Comparison of ENCODE assay signal across 13 cellular contexts in genomic region chrX:38985945-38986344, GRCh38.
A peak's percentile ranks its signal among the peaks of the same experiment; 100 is the strongest.
DNase-seq lines count a peak whose midpoint lies in the region; ATAC-seq, FAIRE-seq and TF ChIP-seq lines count a peak whose summit lies in the region.
"Had no signal": no experiment of that assay in that cellular context is flagged by ENCODE, and none has a peak within 500 bp of the region (broad histone marks: within the 10 kb centered on the region; RNA-seq: fewer than 3 reads in every experiment).

No MANE protein-coding gene starts in this region.

- H3K14ac ChIP-seq in IMR-90 (replicated peaks; ENCODE audit: low read depth, low read length): no peak overlapping the region

- H3K9me3 Mint-ChIP-seq in stimulated activated naive B cell treated with anti-CD40 and anti-IgM and Interleukin-4, amounts not matched to agents 10 μg/mL and 1 μg/mL and 100 μg/mL, for 72 hours: no peaks in the 10 kb centered on the region
- H3K9me3 Mint-ChIP-seq: CD4-positive, alpha-beta memory T cell; GM23338 had no signal

- no peaks in the 10 kb centered on the region for H3K36me3 Mint-ChIP-seq in stimulated activated naive B cell treated with anti-CD40 and anti-IgM and Interleukin-4, amounts not matched to agents 10 μg/mL and 1 μg/mL and 100 μg/mL, for 72 hours
- H3K36me3 Mint-ChIP-seq: CD4-positive, alpha-beta memory T cell had no signal

- H3K4me3 ChIP-seq in A549 (no peak overlapping the region), IMR-90 (ENCODE audit: insufficient read depth, low read depth, low read length) (no peak overlapping the region), K562 (no peak overlapping the region), Karpas-422 (ENCODE audit: low read length) (no peak overlapping the region)
- H3K4me3 ChIP-seq: GM23338 had no signal

- no peak overlapping the region for H4K5ac ChIP-seq in IMR-90 (ENCODE audit: low read depth, low read length)

- CTCF ChIA-PET in A549 (lab: Yijun Ruan, JAX) (no interaction called here), IMR-90 (lab: Yijun Ruan, JAX) (interaction anchor here (1.0 kb wide), 1 partner anchor 179 kb away, joined by 3 read pairs; no protein-coding TSS in a partner anchor), K562 (lab: Yijun Ruan, JAX; ENCODE audit: low intra/inter-chr PET ratio) (no interaction called here)

- intact Hi-C loops in IMR-90 (cut with micrococcal nuclease): loop anchor here (1.0 to 2.0 kb wide), 3 partner anchors 181 to 232 kb away; no protein-coding TSS in a partner anchor
- intact Hi-C loops in K562 (cut with micrococcal nuclease): loop anchor here (2.0 kb wide), 3 partner anchors 181 to 231 kb away; no protein-coding TSS in a partner anchor
- intact Hi-C loops in left colon (cut with DNase I, micrococcal nuclease): no loop called here

- H3K23ac ChIP-seq in IMR-90 (ENCODE audit: low read depth, low read length): no peak overlapping the region

- DNase-seq in A549 (ENCODE audit: low read depth in 1 of 2, low spot score in 1 of 2) (no peak), IMR-90 (no peak), K562 (ENCODE audit: extremely low read depth in 1 of 4, low spot score in 3 of 4) (no peak), left colon (no peak), ureter (ENCODE audit: low spot score) (no peak), Karpas-422 (no peak)
- DNase-seq in stimulated activated naive B cell treated with anti-CD40 and anti-IgM and Interleukin-4, amounts not matched to agents 10 μg/mL and 1 μg/mL and 100 μg/mL, for 72 hours: no peak
- DNase-seq: Calu3, DMS79 treated with DMSO at 0.1 percent for 48 hours had no signal

- no peak overlapping the region for H3K4me2 ChIP-seq in A549
- no peak overlapping the region for H3K4me2 ChIP-seq in IMR-90 (ENCODE audit: low read depth, low read length)
- H3K4me2 ChIP-seq in K562 (ENCODE audit: insufficient read depth, low read length): no peak overlapping the region
- H3K4me2 ChIP-seq in Karpas-422 (ENCODE audit: low read depth, low read length, poor library complexity, severe bottlenecking): no peak overlapping the region
- H3K4me2 ChIP-seq: GM23338 had no signal

- H3K4ac ChIP-seq in IMR-90 (ENCODE audit: low read depth, low read length): no peak overlapping the region

- H3K9me2 ChIP-seq in Karpas-422 (replicated peaks; ENCODE audit: insufficient read depth, low read length): no peaks in the 10 kb centered on the region

- peaks cover 0 to 4% of the 10 kb centered on the region in 2 donors for H3K4me1 Mint-ChIP-seq in stimulated activated naive B cell treated with anti-CD40 and anti-IgM and Interleukin-4, amounts not matched to agents 10 μg/mL and 1 μg/mL and 100 μg/mL, for 72 hours

- no peak overlapping the region for H2AK9ac ChIP-seq in IMR-90 (replicated peaks; ENCODE audit: low read depth, low read length, poor library complexity)

- H2BK20ac ChIP-seq in IMR-90 (ENCODE audit: low read depth, low read length): no peak overlapping the region

- no peak overlapping the region for H3K56ac ChIP-seq in IMR-90 (ENCODE audit: extremely low read depth, insufficient read depth, low read length)

- H3K9me1 ChIP-seq in IMR-90 (ENCODE audit: insufficient read depth, low read length) (no peaks in the 10 kb centered on the region), K562 (ENCODE audit: control insufficient read depth, insufficient read depth, low read length) (no peaks in the 10 kb centered on the region)

- H3K4me1 ChIP-seq in A549 (no peaks in the 10 kb centered on the region), IMR-90 (ENCODE audit: control insufficient read depth, insufficient read depth, low read length) (no peaks in the 10 kb centered on the region), K562 (replicated peaks in 1 of 2; ENCODE audit: control insufficient read depth in 2 of 2, insufficient read depth in 2 of 2, low read length in 2 of 2) (peaks cover 0 to 7% of the 10 kb centered on the region in 2 experiments; a peak in 3 of 5 replicates), Karpas-422 (ENCODE audit: low read length) (no peaks in the 10 kb centered on the region)

- H3K18ac ChIP-seq in IMR-90 (ENCODE audit: low read depth, low read length): no peak overlapping the region

- 23% methylated on average over 2 of the region's 2 CpGs for WGBS in A549 (ENCODE audit: missing lambda C conversion rate)
- no CpG with 5 or more reads among the region's 2 CpGs for WGBS in IMR-90 (ENCODE audit: extremely low coverage in 2 of 2, insufficient read length in 1 of 2), 2 experiments
- 0% methylated on average over 2 of the region's 2 CpGs for WGBS in K562 (ENCODE audit: insufficient coverage, low coverage, missing lambda C conversion rate)

- TF ChIP-seq EP300 in A549 (IDR thresholded peaks at IDR 0.05) (no peak), K562 (IDR thresholded peaks at IDR 0.05; ENCODE audit: low read length) (no peak)

- TF ChIP-seq POLR2A in A549 (IDR thresholded peaks at IDR 0.05; ENCODE audit: low read length) (no peak), IMR-90 (IDR thresholded peaks at IDR 0.05; ENCODE audit: low read depth, low read length) (no peak), K562 (conservative IDR thresholded peaks at IDR 0.05) (no peak)

- no peaks in the 10 kb centered on the region for H3K79me1 ChIP-seq in IMR-90 (ENCODE audit: low read depth in 1 of 2, low read length in 2 of 2)

- H3K9me3 ChIP-seq in A549 (no peaks in the 10 kb centered on the region), IMR-90 (ENCODE audit: control insufficient read depth, insufficient read depth, low read length) (no peaks in the 10 kb centered on the region), K562 (replicated peaks; ENCODE audit: control insufficient read depth, insufficient read depth, low read depth, low read length) (no peaks in the 10 kb centered on the region), Karpas-422 (ENCODE audit: low read length) (no peaks in the 10 kb centered on the region)

- H3K79me2 ChIP-seq in K562 (ENCODE audit: control insufficient read depth, insufficient read depth, low read length): no peaks in the 10 kb centered on the region
- H3K79me2 ChIP-seq in Karpas-422 (ENCODE audit: low read length): no peaks in the 10 kb centered on the region

- TF ChIP-seq CTCF in A549 (IDR thresholded peaks at IDR 0.05) (no peak), IMR-90 (conservative IDR thresholded peaks at IDR 0.05; ENCODE audit: low read depth, low read length) (no peak), K562 (IDR thresholded peaks at IDR 0.05 in 2 of 3, conservative IDR thresholded peaks at IDR 0.05 in 1 of 3; ENCODE audit: insufficient read depth in 2 of 3, low read depth in 1 of 3, low read length in 3 of 3) (no peak)

- BruUV-seq in IMR-90 (replicated peaks; lab: Mats Ljungman, UMichigan) (no TSS peak), K562 (replicated peaks; lab: Mats Ljungman, UMichigan) (no TSS peak)

- H3K36me3 ChIP-seq in IMR-90 (ENCODE audit: control insufficient read depth, insufficient read depth, low read length): no peaks in the 10 kb centered on the region
- H3K36me3 ChIP-seq in K562 (ENCODE audit: control insufficient read depth, insufficient read depth, low read length): no peaks in the 10 kb centered on the region
- H3K36me3 ChIP-seq in Karpas-422 (ENCODE audit: insufficient read depth, low read length): no peaks in the 10 kb centered on the region

- no peak overlapping the region for H4K8ac ChIP-seq in IMR-90 (ENCODE audit: low read depth in 2 of 2, low read length in 2 of 2)

- peaks cover 0 to 14% of the 10 kb centered on the region in 2 donors for H3K27me3 Mint-ChIP-seq in stimulated activated naive B cell treated with anti-CD40 and anti-IgM and Interleukin-4, amounts not matched to agents 10 μg/mL and 1 μg/mL and 100 μg/mL, for 72 hours
- H3K27me3 Mint-ChIP-seq: CD4-positive, alpha-beta memory T cell had no signal

- H3K27ac ChIP-seq in A549 (no peak overlapping the region), IMR-90 (ENCODE audit: insufficient read depth, low read length) (no peak overlapping the region), K562 (ENCODE audit: extremely low read depth, low read depth, low read length) (no peak overlapping the region), Karpas-422 (ENCODE audit: low read length) (no peak overlapping the region)

- H2AFZ ChIP-seq in IMR-90 (replicated peaks; ENCODE audit: low read length, poor library complexity) (no peak overlapping the region), K562 (ENCODE audit: low read depth, low read length) (no peak overlapping the region), Karpas-422 (ENCODE audit: low read length) (no peak overlapping the region)
- H2AFZ ChIP-seq: GM23338 had no signal

- no peaks in the 10 kb centered on the region for H4K20me1 ChIP-seq in IMR-90 (ENCODE audit: insufficient read depth, low read length)
- no peaks in the 10 kb centered on the region for H4K20me1 ChIP-seq in K562 (replicated peaks; ENCODE audit: control insufficient read depth, insufficient read depth, low read length)
- H4K20me1 ChIP-seq in Karpas-422 (ENCODE audit: insufficient read depth, low read depth, low read length): no peaks in the 10 kb centered on the region

- H3K9ac ChIP-seq in IMR-90 (ENCODE audit: low read depth, low read length) (no peak overlapping the region), K562 (ENCODE audit: insufficient read depth in 1 of 2, low read depth in 2 of 2, low read length in 2 of 2) (no peak overlapping the region), Karpas-422 (ENCODE audit: low read length) (no peak overlapping the region)

- no peak overlapping the region for H2AK5ac ChIP-seq in IMR-90 (ENCODE audit: low read depth, low read length)

- ATAC-seq in A549 (no peak), IMR-90 (ENCODE audit: low read depth) (no peak), K562 (no peak), left colon (peak; percentile 22), GM21737 (IDR thresholded peaks at IDR 0.05; ENCODE audit: unreplicated experiment) (no peak)
- no peak for ATAC-seq in stimulated activated naive B cell treated with anti-CD40 and anti-IgM and Interleukin-4, amounts not matched to agents 10 μg/mL and 1 μg/mL and 100 μg/mL, for 72 hours (replicated peaks)

- no peak overlapping the region for H2BK15ac ChIP-seq in IMR-90 (ENCODE audit: low read depth, low read length)

- no peak overlapping the region for H2BK120ac ChIP-seq in IMR-90 (ENCODE audit: low read depth, low read length)

- dilution Hi-C loops in IMR-90 (cut with HindIII; ENCODE audit: low sequenced_read_pairs, unreplicated experiment): no loop called here

- peaks cover 4% of the 10 kb centered on the region for H3K27me3 ChIP-seq in IMR-90 (ENCODE audit: control insufficient read depth, insufficient read depth, low read length)
- no peaks in the 10 kb centered on the region for H3K27me3 ChIP-seq in K562 (ENCODE audit: control insufficient read depth in 2 of 2, insufficient read depth in 2 of 2, low read length in 2 of 2)
- H3K27me3 ChIP-seq in Karpas-422 (ENCODE audit: low read length): no peaks in the 10 kb centered on the region

- H3K27ac Mint-ChIP-seq in stimulated activated naive B cell treated with anti-CD40 and anti-IgM and Interleukin-4, amounts not matched to agents 10 μg/mL and 1 μg/mL and 100 μg/mL, for 72 hours: no peak overlapping the region
- H3K27ac Mint-ChIP-seq: CD4-positive, alpha-beta memory T cell; GM23338 had no signal

- no peak overlapping the region for H3K4me3 Mint-ChIP-seq in stimulated activated naive B cell treated with anti-CD40 and anti-IgM and Interleukin-4, amounts not matched to agents 10 μg/mL and 1 μg/mL and 100 μg/mL, for 72 hours
- H3K4me3 Mint-ChIP-seq: CD4-positive, alpha-beta memory T cell; GM23338; H9 had no signal

- in situ Hi-C loops in IMR-90 (cut with MboI; ENCODE audit: low sequenced_read_pairs): no loop called here
- in situ Hi-C loops in K562 (cut with MboI): loop anchor here (10.0 kb wide), 1 partner anchor 221 kb away; no protein-coding TSS in a partner anchor

- no peak overlapping the region for H4K91ac ChIP-seq in IMR-90 (ENCODE audit: insufficient read depth, low read depth, low read length)

- no peak overlapping the region for H2BK5ac ChIP-seq in IMR-90 (ENCODE audit: low read depth, low read length, poor library complexity, severe bottlenecking)

- POLR2A ChIA-PET in A549 (lab: Yijun Ruan, JAX): no interaction called here
- POLR2A ChIA-PET in IMR-90 (lab: Charles Lee; ENCODE audit: unreplicated experiment): no interaction called here
- POLR2A ChIA-PET in K562 (lab: Yijun Ruan, JAX): interaction anchor here (0.7 kb wide), 1 partner anchor 11 kb away, joined by 3 read pairs; no protein-coding TSS in a partner anchor

- TF ChIP-seq RAD21 in A549 (conservative IDR thresholded peaks at IDR 0.05 in 1 of 2, IDR thresholded peaks at IDR 0.05 in 1 of 2) (no peak), IMR-90 (IDR thresholded peaks at IDR 0.05; ENCODE audit: low read length) (no peak), K562 (CRISPR knock-in tag; conservative IDR thresholded peaks at IDR 0.05 in 1 of 2, IDR thresholded peaks at IDR 0.05 in 1 of 2) (no peak)

- FAIRE-seq in A549 (lab: Jason Lieb, UNC): peak; percentile 56
- no peak for FAIRE-seq in K562 (lab: Jason Lieb, UNC)

Comparison
In these comparisons a context has a peak if more than half of its experiments do, and no peak if none do; other contexts are left out.
1. intact Hi-C loops: an anchor here in IMR-90 (1.0 to 2.0 kb wide) and K562 (2.0 kb wide); none called in left colon.
2. Of the 35 proteins assayed by ChIP-seq in both K562 and A549: peak only in K562: USF2; only in A549: none; in both: none; in neither: 34.